ENCODE assay signal across 9 cellular contexts in genomic region chr18:77098554-77099174, GRCh38. TPM values are rescaled to one million over a fixed set of nuclear protein-coding genes. Genes with fewer than 3 reads are reported as not detected.
DNase-seq lines count a peak whose midpoint lies in the region; ATAC-seq and TF ChIP-seq lines count a peak whose summit lies in the region.
"Had no signal": no experiment of that assay in that cellular context is flagged by ENCODE, and none has a peak within 500 bp of the region (broad histone marks: within the 10 kb centered on the region; RNA-seq: fewer than 3 reads in every experiment).

No MANE protein-coding gene starts in this region.

- H3K27ac Mint-ChIP-seq in endodermal cell = no peak overlapping the region

- no peaks in the 10 kb centered on the region for H3K9me3 Mint-ChIP-seq in endodermal cell

- WGBS in endodermal cell (ENCODE audit: insufficient coverage in 1 of 2, insufficient read length in 1 of 2), 2 experiments = 52 to 64% methylated on average over 13 to 14 of the region's 16 CpGs
- WGBS in ovary, 3 donors = 11 to 21% (median 15%) methylated on average over 16 of the region's 16 CpGs

- peaks cover 66% of the 10 kb centered on the region for H3K79me2 ChIP-seq in DND-41 (ENCODE audit: insufficient read depth, low read length)

- no peak overlapping the region for H3K4me3 Mint-ChIP-seq in endodermal cell

- peak overlapping the region; percentile 65 for H3K4me2 ChIP-seq in DND-41 (ENCODE audit: insufficient read depth, low read length)

- no peak for TF ChIP-seq EP300 in ovary (IDR thresholded peaks at IDR 0.05)

- H3K27me3 Mint-ChIP-seq in endodermal cell (ENCODE audit: insufficient read depth) = no peaks in the 10 kb centered on the region

- ATAC-seq in DND-41 (ENCODE audit: insufficient read depth, low read depth) (no peak), HG03469 (IDR thresholded peaks at IDR 0.05; ENCODE audit: unreplicated experiment) (no peak), GM21381 (IDR thresholded peaks at IDR 0.05; ENCODE audit: unreplicated experiment) (no peak)

- no peaks in the 10 kb centered on the region for H3K9me3 ChIP-seq in DND-41 (ENCODE audit: insufficient read depth, low read length, severe bottlenecking)
- no peaks in the 10 kb centered on the region for H3K9me3 ChIP-seq in endodermal cell (ENCODE audit: control insufficient read depth, low read length)
- H3K9me3 ChIP-seq in ovary = no peaks in the 10 kb centered on the region

- no peak for TF ChIP-seq POLR2A in ovary (IDR thresholded peaks at IDR 0.05)

- peaks cover 85% of the 10 kb centered on the region for H3K4me1 ChIP-seq in DND-41 (ENCODE audit: insufficient read depth, low read length)
- no peaks in the 10 kb centered on the region for H3K4me1 ChIP-seq in endodermal cell (ENCODE audit: control insufficient read depth, insufficient read depth, low read length)
- H3K4me1 ChIP-seq in ovary (ENCODE audit: insufficient read depth) = peaks cover 24% of the 10 kb centered on the region

- no peaks in the 10 kb centered on the region for H3K27me3 ChIP-seq in DND-41 (ENCODE audit: insufficient read depth, low read length, poor library complexity)
- H3K27me3 ChIP-seq in endodermal cell (ENCODE audit: control insufficient read depth, insufficient read depth, low read length, poor library complexity, severe bottlenecking) = no peaks in the 10 kb centered on the region
- no peaks in the 10 kb centered on the region for H3K27me3 ChIP-seq in ovary

- DNase-seq in DND-41 = peak; percentile 48
- peak; percentile 34 for DNase-seq in NAMALWA (ENCODE audit: low spot score)
- DNase-seq in endodermal cell = peak; percentile 63
- DNase-seq in ovary = peak in 1 of 5 donors; percentile 59
- no peak for DNase-seq in stimulated activated naive CD4-positive, alpha-beta T cell treated with Interleukin-2 at 50 U/mL for 16 hours (lab: John Stamatoyannopoulos, UW)
- no peak for DNase-seq in kidney tubule cell (ENCODE audit: low spot score)
- DNase-seq: midbrain had no signal

- peaks cover 50% of the 10 kb centered on the region for H3K4me1 Mint-ChIP-seq in endodermal cell

- intact Hi-C loops in ovary (cut with DNase I) = loop anchor here in 1 of 4 donors (5.0 kb wide), 1 partner anchor 34 kb away; the partner anchor contains the start of gene MBP

- H3K27ac ChIP-seq in DND-41 (ENCODE audit: low read length) = peak overlapping the region; percentile 97
- no peak overlapping the region for H3K27ac ChIP-seq in endodermal cell (ENCODE audit: low read depth, low read length)
- peak overlapping the region; percentile 24 to 61 for H3K27ac ChIP-seq in ovary

- H3K4me3 ChIP-seq in DND-41 (ENCODE audit: low read depth in 1 of 2, low read length in 2 of 2) = no peak overlapping the region
- H3K4me3 ChIP-seq in endodermal cell (ENCODE audit: low read length) = no peak overlapping the region
- peak overlapping the region; percentile 0 for H3K4me3 ChIP-seq in ovary

- H2AFZ ChIP-seq in DND-41 (ENCODE audit: low read depth, low read length) = no peak overlapping the region

- peak overlapping the region; percentile 63 for H3K9ac ChIP-seq in DND-41 (ENCODE audit: low read depth, low read length)
- H3K9ac ChIP-seq in endodermal cell (ENCODE audit: extremely low read depth, low read length, poor library complexity, severe bottlenecking) = no peak overlapping the region

- H3K36me3 Mint-ChIP-seq in endodermal cell (ENCODE audit: low read depth) = peaks cover 5% of the 10 kb centered on the region

- no peak for TF ChIP-seq CTCF in DND-41 (IDR thresholded peaks at IDR 0.05; ENCODE audit: borderline replicate concordance, extremely low read depth, low read length, poor library complexity, severe bottlenecking)
- no peak for TF ChIP-seq CTCF in endodermal cell (conservative IDR thresholded peaks at IDR 0.05)
- TF ChIP-seq CTCF in ovary (IDR thresholded peaks at IDR 0.05) = no peak

- no peaks in the 10 kb centered on the region for H4K20me1 ChIP-seq in DND-41 (ENCODE audit: insufficient read depth, low read length)

- peaks cover 44% of the 10 kb centered on the region for H3K36me3 ChIP-seq in DND-41 (ENCODE audit: insufficient read depth, low read length)
- no peaks in the 10 kb centered on the region for H3K36me3 ChIP-seq in endodermal cell (ENCODE audit: control insufficient read depth, insufficient read depth, low read length)
- H3K36me3 ChIP-seq in ovary = no peaks in the 10 kb centered on the region

RNA-seq across cellular contexts. Expression of gene MBP, which starts 33.9 kb away (rescaled TPM):
- total RNA-seq in endodermal cell (10 to 100 TPM; 16.3 to 19.0 TPM), ovary (10 to 100 TPM; 19.9 to 38.2 (median 24.2) TPM)
- polyA plus RNA-seq in endodermal cell (2013, experiment 1 of 2) = 2.6 TPM
- polyA plus RNA-seq in endodermal cell (2013, experiment 2 of 2) = 2.1 TPM
- polyA plus RNA-seq in ovary = 10 to 100 TPM in 1 of 2 donors, 1 to 10 TPM in 1; 7.1 to 21.6 TPM

Comparison
In these comparisons a context has a peak if more than half of its experiments do, and no peak if none do; other contexts are left out.
1. DNase-seq: peak in DND-41 (single experiment), NAMALWA (single experiment) and endodermal cell (single experiment); none in stimulated activated naive CD4-positive, alpha-beta T cell treated with Interleukin-2 at 50 U/mL for 16 hours (single experiment) and kidney tubule cell (single experiment).